1 cellular context compared by ENCODE assay signal in the genomic region with DNA sequence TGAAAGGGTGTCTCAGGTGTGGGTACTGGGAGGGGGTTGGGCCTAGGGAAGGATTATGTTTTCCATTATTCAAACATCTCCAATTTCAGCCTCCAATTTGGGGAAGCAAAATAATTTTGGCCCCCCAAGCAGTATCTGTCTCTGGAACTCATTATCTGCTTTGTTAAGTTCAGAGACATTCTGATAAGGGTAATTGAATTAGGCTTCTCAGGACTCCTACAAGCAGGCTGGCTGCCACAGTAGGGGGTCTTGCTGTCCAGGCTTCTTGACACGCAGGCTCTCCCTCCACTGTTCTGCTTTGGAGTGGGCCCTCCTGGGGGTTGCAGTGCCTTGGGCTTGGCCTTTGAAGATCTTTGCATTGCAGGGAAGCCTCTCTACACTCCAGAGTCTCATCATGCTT.
TF ChIP-seq lines count a peak whose summit lies in the region.

No MANE protein-coding gene starts in this region.

TF ChIP-seq in HEK293, 187 proteins besides CTCF, POLR2A, EP300 and RAD21 (continued from another document and continues in another):
- TF ChIP-seq, protein P1, sequence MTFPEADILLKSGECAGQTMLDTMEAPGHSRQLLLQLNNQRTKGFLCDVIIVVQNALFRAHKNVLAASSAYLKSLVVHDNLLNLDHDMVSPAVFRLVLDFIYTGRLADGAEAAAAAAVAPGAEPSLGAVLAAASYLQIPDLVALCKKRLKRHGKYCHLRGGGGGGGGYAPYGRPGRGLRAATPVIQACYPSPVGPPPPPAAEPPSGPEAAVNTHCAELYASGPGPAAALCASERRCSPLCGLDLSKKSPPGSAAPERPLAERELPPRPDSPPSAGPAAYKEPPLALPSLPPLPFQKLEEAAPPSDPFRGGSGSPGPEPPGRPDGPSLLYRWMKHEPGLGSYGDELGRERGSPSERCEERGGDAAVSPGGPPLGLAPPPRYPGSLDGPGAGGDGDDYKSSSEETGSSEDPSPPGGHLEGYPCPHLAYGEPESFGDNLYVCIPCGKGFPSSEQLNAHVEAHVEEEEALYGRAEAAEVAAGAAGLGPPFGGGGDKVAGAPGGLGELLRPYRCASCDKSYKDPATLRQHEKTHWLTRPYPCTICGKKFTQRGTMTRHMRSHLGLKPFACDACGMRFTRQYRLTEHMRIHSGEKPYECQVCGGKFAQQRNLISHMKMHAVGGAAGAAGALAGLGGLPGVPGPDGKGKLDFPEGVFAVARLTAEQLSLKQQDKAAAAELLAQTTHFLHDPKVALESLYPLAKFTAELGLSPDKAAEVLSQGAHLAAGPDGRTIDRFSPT (tag by site-specific recombination; IDR thresholded peaks at IDR 0.05): peak; percentile 76
- TF ChIP-seq KLF9 (tag by site-specific recombination; IDR thresholded peaks at IDR 0.05; ENCODE audit: low read depth) (no peak), BCL11A (tag by site-specific recombination; IDR thresholded peaks at IDR 0.05; ENCODE audit: low read depth) (peak; percentile 9; the same call in 1 of the 2 replicates), TCF7L2 (IDR thresholded peaks at IDR 0.05; ENCODE audit: borderline replicate concordance, low read depth, low read length) (peak; percentile 83), ZNF785 (tag by site-specific recombination; IDR thresholded peaks at IDR 0.05) (no peak), ZFP69B (tag by site-specific recombination; IDR thresholded peaks at IDR 0.05) (peak; percentile 88), BCL11B (tag by site-specific recombination; IDR thresholded peaks at IDR 0.05; ENCODE audit: low read depth) (no peak), ZNF211 (tag by site-specific recombination; IDR thresholded peaks at IDR 0.05; ENCODE audit: low read depth) (no peak), ZBTB8A (tag by site-specific recombination; IDR thresholded peaks at IDR 0.05) (0 out of 2 replicates have a peak, but pooled peaks have one; percentile 26), ZNF747 (tag by site-specific recombination; IDR thresholded peaks at IDR 0.05) (no peak), ZNF391 (tag by site-specific recombination; IDR thresholded peaks at IDR 0.05; ENCODE audit: borderline replicate concordance, low read depth) (no peak), ZNF639 (tag by site-specific recombination; IDR thresholded peaks at IDR 0.05) (peak; percentile 62; the same call in 1 of the 2 replicates), ZNF292 (tag by site-specific recombination; IDR thresholded peaks at IDR 0.05; ENCODE audit: borderline replicate concordance, low read depth) (no peak), ZNF585B (tag by site-specific recombination; IDR thresholded peaks at IDR 0.05) (no peak), ZNF610 (tag by site-specific recombination; IDR thresholded peaks at IDR 0.05; ENCODE audit: borderline replicate concordance) (no peak), ZNF76 (tag by site-specific recombination; IDR thresholded peaks at IDR 0.05; ENCODE audit: borderline replicate concordance, low read depth) (no peak), ZNF596 (tag by site-specific recombination; IDR thresholded peaks at IDR 0.05) (peak; percentile 29; the same call in 1 of the 2 replicates), ZEB2 (tag by site-specific recombination; IDR thresholded peaks at IDR 0.05) (peak; percentile 38; the same call in 1 of the 2 replicates), ZNF335 (tag by site-specific recombination; conservative IDR thresholded peaks at IDR 0.05) (0 out of 2 replicates have a peak, but pooled peaks have one; percentile 11), ZNF658 (tag by site-specific recombination; IDR thresholded peaks at IDR 0.05) (no peak), ZNF837 (tag by site-specific recombination; IDR thresholded peaks at IDR 0.05) (no peak), ZNF548 (tag by site-specific recombination; IDR thresholded peaks at IDR 0.05) (no peak), REST (tag by site-specific recombination; IDR thresholded peaks at IDR 0.05) (peak; percentile 71; the same call in 1 of the 2 replicates), HOXC10 (CRISPR knock-in tag; IDR thresholded peaks at IDR 0.05) (no peak), ZNF23 (tag by site-specific recombination; IDR thresholded peaks at IDR 0.05; ENCODE audit: borderline replicate concordance) (no peak), GLIS1 (tag by site-specific recombination; IDR thresholded peaks at IDR 0.05) (peak; percentile 99), SP7 (tag by site-specific recombination; IDR thresholded peaks at IDR 0.05) (peak; percentile 44; the same call in 1 of the 2 replicates), ZNF24 (tag by site-specific recombination; IDR thresholded peaks at IDR 0.05) (no peak), KLF8 (tag by site-specific recombination; IDR thresholded peaks at IDR 0.05) (peak; percentile 47; the same call in 1 of the 2 replicates), ZNF768 (tag by site-specific recombination; IDR thresholded peaks at IDR 0.05) (no peak), TSHZ1 (tag by site-specific recombination; IDR thresholded peaks at IDR 0.05; ENCODE audit: borderline replicate concordance) (no peak)
- TF ChIP-seq, protein P2, sequence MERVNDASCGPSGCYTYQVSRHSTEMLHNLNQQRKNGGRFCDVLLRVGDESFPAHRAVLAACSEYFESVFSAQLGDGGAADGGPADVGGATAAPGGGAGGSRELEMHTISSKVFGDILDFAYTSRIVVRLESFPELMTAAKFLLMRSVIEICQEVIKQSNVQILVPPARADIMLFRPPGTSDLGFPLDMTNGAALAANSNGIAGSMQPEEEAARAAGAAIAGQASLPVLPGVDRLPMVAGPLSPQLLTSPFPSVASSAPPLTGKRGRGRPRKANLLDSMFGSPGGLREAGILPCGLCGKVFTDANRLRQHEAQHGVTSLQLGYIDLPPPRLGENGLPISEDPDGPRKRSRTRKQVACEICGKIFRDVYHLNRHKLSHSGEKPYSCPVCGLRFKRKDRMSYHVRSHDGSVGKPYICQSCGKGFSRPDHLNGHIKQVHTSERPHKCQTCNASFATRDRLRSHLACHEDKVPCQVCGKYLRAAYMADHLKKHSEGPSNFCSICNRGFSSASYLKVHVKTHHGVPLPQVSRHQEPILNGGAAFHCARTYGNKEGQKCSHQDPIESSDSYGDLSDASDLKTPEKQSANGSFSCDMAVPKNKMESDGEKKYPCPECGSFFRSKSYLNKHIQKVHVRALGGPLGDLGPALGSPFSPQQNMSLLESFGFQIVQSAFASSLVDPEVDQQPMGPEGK (tag by site-specific recombination; IDR thresholded peaks at IDR 0.05): peak; percentile 77
- TF ChIP-seq, protein P3, sequence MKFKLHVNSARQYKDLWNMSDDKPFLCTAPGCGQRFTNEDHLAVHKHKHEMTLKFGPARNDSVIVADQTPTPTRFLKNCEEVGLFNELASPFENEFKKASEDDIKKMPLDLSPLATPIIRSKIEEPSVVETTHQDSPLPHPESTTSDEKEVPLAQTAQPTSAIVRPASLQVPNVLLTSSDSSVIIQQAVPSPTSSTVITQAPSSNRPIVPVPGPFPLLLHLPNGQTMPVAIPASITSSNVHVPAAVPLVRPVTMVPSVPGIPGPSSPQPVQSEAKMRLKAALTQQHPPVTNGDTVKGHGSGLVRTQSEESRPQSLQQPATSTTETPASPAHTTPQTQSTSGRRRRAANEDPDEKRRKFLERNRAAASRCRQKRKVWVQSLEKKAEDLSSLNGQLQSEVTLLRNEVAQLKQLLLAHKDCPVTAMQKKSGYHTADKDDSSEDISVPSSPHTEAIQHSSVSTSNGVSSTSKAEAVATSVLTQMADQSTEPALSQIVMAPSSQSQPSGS (tag by site-specific recombination; IDR thresholded peaks at IDR 0.05; ENCODE audit: low read depth): no peak
- TF ChIP-seq, protein P4, sequence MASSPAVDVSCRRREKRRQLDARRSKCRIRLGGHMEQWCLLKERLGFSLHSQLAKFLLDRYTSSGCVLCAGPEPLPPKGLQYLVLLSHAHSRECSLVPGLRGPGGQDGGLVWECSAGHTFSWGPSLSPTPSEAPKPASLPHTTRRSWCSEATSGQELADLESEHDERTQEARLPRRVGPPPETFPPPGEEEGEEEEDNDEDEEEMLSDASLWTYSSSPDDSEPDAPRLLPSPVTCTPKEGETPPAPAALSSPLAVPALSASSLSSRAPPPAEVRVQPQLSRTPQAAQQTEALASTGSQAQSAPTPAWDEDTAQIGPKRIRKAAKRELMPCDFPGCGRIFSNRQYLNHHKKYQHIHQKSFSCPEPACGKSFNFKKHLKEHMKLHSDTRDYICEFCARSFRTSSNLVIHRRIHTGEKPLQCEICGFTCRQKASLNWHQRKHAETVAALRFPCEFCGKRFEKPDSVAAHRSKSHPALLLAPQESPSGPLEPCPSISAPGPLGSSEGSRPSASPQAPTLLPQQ (tag by site-specific recombination; IDR thresholded peaks at IDR 0.05): peak; percentile 88
- TF ChIP-seq, protein P5, sequence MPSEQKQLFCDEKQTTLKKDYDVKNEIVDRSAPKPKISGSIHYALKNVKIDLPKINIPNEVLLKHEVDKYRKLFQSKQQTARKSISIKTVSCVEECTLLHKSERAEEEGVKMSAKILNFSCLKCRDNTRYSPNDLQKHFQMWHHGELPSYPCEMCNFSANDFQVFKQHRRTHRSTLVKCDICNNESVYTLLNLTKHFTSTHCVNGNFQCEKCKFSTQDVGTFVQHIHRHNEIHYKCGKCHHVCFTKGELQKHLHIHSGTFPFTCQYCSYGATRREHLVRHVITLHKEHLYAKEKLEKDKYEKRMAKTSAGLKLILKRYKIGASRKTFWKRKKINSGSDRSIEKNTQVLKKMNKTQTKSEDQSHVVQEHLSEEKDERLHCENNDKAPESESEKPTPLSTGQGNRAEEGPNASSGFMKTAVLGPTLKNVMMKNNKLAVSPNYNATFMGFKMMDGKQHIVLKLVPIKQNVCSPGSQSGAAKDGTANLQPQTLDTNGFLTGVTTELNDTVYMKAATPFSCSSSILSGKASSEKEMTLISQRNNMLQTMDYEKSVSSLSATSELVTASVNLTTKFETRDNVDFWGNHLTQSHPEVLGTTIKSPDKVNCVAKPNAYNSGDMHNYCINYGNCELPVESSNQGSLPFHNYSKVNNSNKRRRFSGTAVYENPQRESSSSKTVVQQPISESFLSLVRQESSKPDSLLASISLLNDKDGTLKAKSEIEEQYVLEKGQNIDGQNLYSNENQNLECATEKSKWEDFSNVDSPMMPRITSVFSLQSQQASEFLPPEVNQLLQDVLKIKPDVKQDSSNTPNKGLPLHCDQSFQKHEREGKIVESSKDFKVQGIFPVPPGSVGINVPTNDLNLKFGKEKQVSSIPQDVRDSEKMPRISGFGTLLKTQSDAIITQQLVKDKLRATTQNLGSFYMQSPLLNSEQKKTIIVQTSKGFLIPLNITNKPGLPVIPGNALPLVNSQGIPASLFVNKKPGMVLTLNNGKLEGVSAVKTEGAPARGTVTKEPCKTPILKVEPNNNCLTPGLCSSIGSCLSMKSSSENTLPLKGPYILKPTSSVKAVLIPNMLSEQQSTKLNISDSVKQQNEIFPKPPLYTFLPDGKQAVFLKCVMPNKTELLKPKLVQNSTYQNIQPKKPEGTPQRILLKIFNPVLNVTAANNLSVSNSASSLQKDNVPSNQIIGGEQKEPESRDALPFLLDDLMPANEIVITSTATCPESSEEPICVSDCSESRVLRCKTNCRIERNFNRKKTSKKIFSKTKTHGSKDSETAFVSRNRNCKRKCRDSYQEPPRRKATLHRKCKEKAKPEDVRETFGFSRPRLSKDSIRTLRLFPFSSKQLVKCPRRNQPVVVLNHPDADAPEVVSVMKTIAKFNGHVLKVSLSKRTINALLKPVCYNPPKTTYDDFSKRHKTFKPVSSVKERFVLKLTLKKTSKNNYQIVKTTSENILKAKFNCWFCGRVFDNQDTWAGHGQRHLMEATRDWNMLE (tag by site-specific recombination; conservative IDR thresholded peaks at IDR 0.05; ENCODE audit: low read depth): no peak
